ENCODE assay signal across 9 cellular contexts in the genomic region with DNA sequence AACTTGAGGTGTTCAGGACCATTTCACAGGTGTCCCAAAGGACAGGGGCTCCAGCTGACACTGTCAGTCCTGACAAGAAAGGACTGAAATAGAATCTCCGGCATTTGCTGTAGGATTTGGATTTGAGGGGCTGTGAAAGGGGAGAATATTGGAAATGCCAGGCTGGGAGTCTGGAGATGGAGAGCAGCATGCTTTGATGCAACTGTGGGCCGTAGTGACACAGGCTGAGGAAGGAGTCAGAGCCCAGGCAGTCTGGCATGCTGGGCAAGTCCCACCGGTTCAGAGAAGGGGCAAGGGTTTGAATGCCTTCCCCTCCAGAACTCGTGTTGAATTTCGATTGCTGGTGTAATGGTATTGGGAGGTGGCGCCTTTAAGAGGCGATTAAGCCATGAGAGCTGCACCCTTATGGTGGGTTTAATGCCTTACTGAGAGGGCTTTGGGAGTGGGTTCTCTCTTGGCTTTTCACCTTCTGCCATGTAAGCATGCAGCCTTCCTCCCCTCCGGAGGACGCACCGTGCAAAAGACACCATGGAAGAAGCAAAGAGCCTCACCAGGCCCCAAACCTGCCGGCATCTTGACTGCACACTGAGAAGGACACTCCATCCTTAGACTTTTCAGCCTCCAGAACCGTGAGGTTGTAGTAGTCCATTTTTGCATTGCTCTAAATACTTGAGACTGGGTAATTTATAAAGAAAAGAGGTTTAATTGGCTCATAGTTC. TPM values are rescaled to one million over a fixed set of nuclear protein-coding genes. Genes with fewer than 3 reads are reported as not detected.
DNase-seq lines count a peak whose midpoint lies in the region; ATAC-seq, FAIRE-seq and TF ChIP-seq lines count a peak whose summit lies in the region.
"Had no signal": no experiment of that assay in that cellular context is flagged by ENCODE, and none has a peak within 500 bp of the region (broad histone marks: within the 10 kb centered on the region; RNA-seq: fewer than 3 reads in every experiment).

No MANE protein-coding gene starts in this region.

- peaks cover 47% of the 10 kb centered on the region for H3K4me1 Mint-ChIP-seq in nephron

- H3K36me3 Mint-ChIP-seq in nephron (ENCODE audit: low read depth), result no peaks in the 10 kb centered on the region

- no peak overlapping the region for H3K4me3 Mint-ChIP-seq in nephron

- FAIRE-seq in bronchial epithelial cell (lab: Jason Lieb, UNC) (no peak), GM12891 (lab: Jason Lieb, UNC) (no peak)

- intact Hi-C loops in body of pancreas (cut with DNase I), result no loop called here

- H3K4me1 ChIP-seq in body of pancreas, result peaks cover 12% of the 10 kb centered on the region

- ATAC-seq in GM21723 (IDR thresholded peaks at IDR 0.05; ENCODE audit: unreplicated experiment), result no peak
- no peak for ATAC-seq in body of pancreas

- H3K9me3 Mint-ChIP-seq in nephron, result no peaks in the 10 kb centered on the region

- no peaks in the 10 kb centered on the region for H3K36me3 ChIP-seq in bronchial epithelial cell (ENCODE audit: control insufficient read depth, insufficient read depth, low read length)
- H3K36me3 ChIP-seq in body of pancreas (replicated peaks in 1 of 2; ENCODE audit: insufficient read depth in 1 of 2, low read depth in 2 of 2), result no peaks in the 10 kb centered on the region

- 90 to 91% methylated on average over 11 to 12 of the region's 12 CpGs for WGBS in body of pancreas, 2 donors

- H3K27me3 ChIP-seq in bronchial epithelial cell (ENCODE audit: control insufficient read depth, insufficient read depth, low read length) (no peaks in the 10 kb centered on the region), body of pancreas (no peaks in the 10 kb centered on the region)

- H3K27ac ChIP-seq in C4-2B (peak overlapping the region; percentile 22; the same call in 1 of the 2 replicates), body of pancreas (peak overlapping the region in 1 of 4 donors; percentile 3)

- DNase-seq in NCI-H524 treated with DMSO at 0.1 percent for 48 hours (lab: John Stamatoyannopoulos, UW) (peak; percentile 81), bronchial epithelial cell (ENCODE audit: low read depth) (peak; percentile 70), COLO668 (lab: John Stamatoyannopoulos, UW; ENCODE audit: unreplicated experiment) (no peak), GM12891 (ENCODE audit: insufficient read length, low spot score) (no peak), body of pancreas (no peak)
- DNase-seq: activated effector memory CD4-positive, alpha-beta T cell treated with Interleukin-2 at 50 U/mL for 16 hours had no signal

- TF ChIP-seq POLR2A in GM12891 (IDR thresholded peaks at IDR 0.05; ENCODE audit: low read depth, low read length), result no peak
- no peak for TF ChIP-seq POLR2A in body of pancreas (IDR thresholded peaks at IDR 0.05)

- no peak for TF ChIP-seq CTCF in C4-2B (conservative IDR thresholded peaks at IDR 0.05)
- no peak for TF ChIP-seq CTCF in bronchial epithelial cell (IDR thresholded peaks at IDR 0.05; ENCODE audit: insufficient read depth, low read length, severe bottlenecking)
- TF ChIP-seq CTCF in nephron (IDR thresholded peaks at IDR 0.05; ENCODE audit: unreplicated experiment in 3 of 3), result no peak
- TF ChIP-seq CTCF in body of pancreas (IDR thresholded peaks at IDR 0.05), result no peak

- H3K4me3 ChIP-seq in bronchial epithelial cell (ENCODE audit: low read depth, low read length), result no peak overlapping the region
- no peak overlapping the region for H3K4me3 ChIP-seq in body of pancreas

- peak overlapping the region in 2 of 3 experiments; percentile 36 to 75 for H3K27ac Mint-ChIP-seq in nephron

- H3K9me3 ChIP-seq in body of pancreas, result no peaks in the 10 kb centered on the region

- peaks cover 9% of the 10 kb centered on the region for H3K27me3 Mint-ChIP-seq in nephron (ENCODE audit: low read depth)

TF ChIP-seq in GM12891, 5 proteins besides CTCF, POLR2A, EP300 and RAD21:
- TF ChIP-seq SPI1 (IDR thresholded peaks at IDR 0.05; ENCODE audit: low read depth, low read length) (no peak), POLR2AphosphoS5 (IDR thresholded peaks at IDR 0.05; ENCODE audit: low read depth, low read length) (no peak)

RNA-seq across cellular contexts. Expression of a gene that starts 9.4 kb away (rescaled TPM):
- total RNA-seq in bronchial epithelial cell (213 and 243 TPM in 2 replicates), body of pancreas (10 to 100 TPM; 34.8 to 42.8 TPM)
- 16.7 TPM for polyA plus RNA-seq in GM12891 (2012; ENCODE audit: low read depth, missing spikeins)

RNA-seq across cellular contexts. Expression of a gene that starts 43.0 kb away (rescaled TPM):
- total RNA-seq in bronchial epithelial cell, result 97.8 and 117 TPM in 2 replicates
- polyA plus RNA-seq in GM12891 (2012; ENCODE audit: low read depth, missing spikeins), result 25.2 TPM
- 10 to 100 TPM; 59.9 to 79.8 TPM for total RNA-seq in body of pancreas

Comparison
In these comparisons a context has a peak if more than half of its experiments do, and no peak if none do; other contexts are left out.
1. DNase-seq: peak in NCI-H524 treated with DMSO at 0.1 percent for 48 hours (single experiment) and bronchial epithelial cell (single experiment); none in COLO668 (single experiment), GM12891 (single experiment) and body of pancreas (0 of 4).